Comparison of ENCODE assay signal across 26 cellular contexts in genomic region chr2:68280846-68281245, GRCh38. TPM values are rescaled to one million over a fixed set of nuclear protein-coding genes. Genes with fewer than 3 reads are reported as not detected.
"Had no signal": no experiment of that assay in that cellular context is flagged by ENCODE, and none has a peak within 500 bp of the region (broad histone marks: within the 10 kb centered on the region; RNA-seq: fewer than 3 reads in every experiment).

No MANE protein-coding gene starts in this region.

- H3K4me3 ChIP-seq: esophagus muscularis mucosa had no signal

- H3K9me3 ChIP-seq: esophagus muscularis mucosa had no signal

- H3K27ac ChIP-seq: brain microvascular endothelial cell, esophagus muscularis mucosa had no signal

- ATAC-seq: activated T-cell treated with anti-CD3 and anti-CD28 coated beads, Interleukin-2, amount 50 U/mL, for 4 hours; activated T-helper 17 cell treated with anti-CD3 and anti-CD28 coated beads, Interleukin-2, amount 50 U/mL, for 72 hours; effector memory CD8-positive, alpha-beta T cell; WTC11 had no signal

- H3K4me3 Mint-ChIP-seq: activated CD4-positive, alpha-beta memory T cell treated with anti-CD3 and anti-CD28 coated beads, Interleukin-2, amount 10 ng/mL, durations not matched to agents 7 days and 5 days; activated CD4-positive, alpha-beta T cell treated with anti-CD3 and anti-CD28 coated beads, Interleukin-2, amount 10 ng/mL, durations not matched to agents 7 days and 5 days; activated naive CD8-positive, alpha-beta T cell; activated T-cell treated with anti-CD3 and anti-CD28 coated beads, Interleukin-2, amount 50 U/mL, for 4 hours; activated T-helper 17 cell treated with anti-CD3 and anti-CD28 coated beads, Interleukin-2, amount 50 U/mL, for 72 hours; effector memory CD8-positive, alpha-beta T cell; WTC11 had no signal

- DNase-seq: activated CD4-positive, alpha-beta memory T cell treated with anti-CD3 and anti-CD28 coated beads, Interleukin-2, amount 10 ng/mL, durations not matched to agents 7 days and 5 days; activated CD4-positive, alpha-beta T cell treated with anti-CD3 and anti-CD28 coated beads for 1 hour; activated CD4-positive, alpha-beta T cell treated with anti-CD3 and anti-CD28 coated beads for 4 hours; activated CD4-positive, alpha-beta T cell treated with anti-CD3 and anti-CD28 coated beads, Interleukin-2, amount 10 ng/mL, durations not matched to agents 7 days and 5 days; activated CD4-positive, alpha-beta T cell treated with anti-CD3 and anti-CD28 coated beads, Interleukin-2, amount 50 U/mL, for 4 hours; activated CD8-positive, alpha-beta memory T cell treated with anti-CD3 and anti-CD28 coated beads, Interleukin-2, amount 50 U/mL, for 48 hours; activated effector memory CD4-positive, alpha-beta T cell treated with Interleukin-2 at 50 U/mL for 16 hours; activated gamma-delta T cell treated with Interleukin-2 at 50 U/mL for 16 hours; activated naive CD4-positive, alpha-beta T cell treated with anti-CD3 and anti-CD28 coated beads, Interleukin-2, amount 50 U/mL, for 16 hours; activated naive CD4-positive, alpha-beta T cell treated with Interleukin-2 at 50 U/mL for 16 hours; activated T-cell treated with anti-CD3 and anti-CD28 coated beads for 4 hours; activated T-cell treated with anti-CD3 and anti-CD28 coated beads, Interleukin-2, amount 50 U/mL, for 4 hours; amniotic stem cell; anterior cingulate cortex; brain microvascular endothelial cell; cortex of kidney; dermis blood vessel endothelial cell; effector CD4-positive, alpha-beta T cell; effector memory CD8-positive, alpha-beta T cell; head of caudate nucleus; T-helper 2 cell had no signal

- H3K9me3 Mint-ChIP-seq: activated CD4-positive, alpha-beta memory T cell treated with anti-CD3 and anti-CD28 coated beads, Interleukin-2, amount 10 ng/mL, durations not matched to agents 7 days and 5 days; activated CD4-positive, alpha-beta T cell treated with anti-CD3 and anti-CD28 coated beads, Interleukin-2, amount 10 ng/mL, durations not matched to agents 7 days and 5 days; activated T-cell treated with anti-CD3 and anti-CD28 coated beads, Interleukin-2, amount 50 U/mL, for 4 hours; activated T-helper 17 cell treated with anti-CD3 and anti-CD28 coated beads, Interleukin-2, amount 50 U/mL, for 72 hours; effector memory CD8-positive, alpha-beta T cell; WTC11 had no signal

- H3K27ac Mint-ChIP-seq: activated CD4-positive, alpha-beta memory T cell treated with anti-CD3 and anti-CD28 coated beads, Interleukin-2, amount 10 ng/mL, durations not matched to agents 7 days and 5 days; activated CD4-positive, alpha-beta T cell treated with anti-CD3 and anti-CD28 coated beads, Interleukin-2, amount 10 ng/mL, durations not matched to agents 7 days and 5 days; activated naive CD8-positive, alpha-beta T cell; activated T-helper 17 cell treated with anti-CD3 and anti-CD28 coated beads, Interleukin-2, amount 50 U/mL, for 72 hours; effector memory CD8-positive, alpha-beta T cell; WTC11 had no signal

- H3K36me3 ChIP-seq: brain microvascular endothelial cell, esophagus muscularis mucosa had no signal

- H3K27me3 ChIP-seq: brain microvascular endothelial cell, esophagus muscularis mucosa had no signal

- H3K4me1 Mint-ChIP-seq: activated CD4-positive, alpha-beta memory T cell treated with anti-CD3 and anti-CD28 coated beads, Interleukin-2, amount 10 ng/mL, durations not matched to agents 7 days and 5 days; activated CD4-positive, alpha-beta T cell treated with anti-CD3 and anti-CD28 coated beads, Interleukin-2, amount 10 ng/mL, durations not matched to agents 7 days and 5 days; activated T-helper 17 cell treated with anti-CD3 and anti-CD28 coated beads, Interleukin-2, amount 50 U/mL, for 72 hours; WTC11 had no signal

- H3K36me3 Mint-ChIP-seq: activated naive CD8-positive, alpha-beta T cell; WTC11 had no signal

RNA-seq across cellular contexts. Expression of gene CNRIP1, which starts 38.9 kb away (rescaled TPM):
- total RNA-seq: activated CD4-positive, alpha-beta memory T cell treated with anti-CD3 and anti-CD28 coated beads, Interleukin-2, amount 10 ng/mL, durations not matched to agents 7 days and 5 days; activated CD4-positive, alpha-beta T cell treated with anti-CD3 and anti-CD28 coated beads, Interleukin-2, amount 10 ng/mL, durations not matched to agents 7 days and 5 days; activated T-helper 17 cell treated with anti-CD3 and anti-CD28 coated beads, Interleukin-2, amount 50 U/mL, for 72 hours; T-helper 1 cell treated with Interleukin-12 subunit alpha and Interleukin-12 subunit beta and Interleukin-4 antibody, amounts not matched to agents 30 ng/mL and 1 ng/mL, for 36 hours had no signal
